8 cellular contexts compared by ENCODE assay signal in genomic region chr5:893137-893506, GRCh38. TPM values are rescaled to one million over a fixed set of nuclear protein-coding genes. Genes with fewer than 3 reads are reported as not detected.
DNase-seq lines count a peak whose midpoint lies in the region; ATAC-seq and TF ChIP-seq lines count a peak whose summit lies in the region.

No MANE protein-coding gene starts in this region.

- TF ChIP-seq CTCF in DOHH2 (IDR thresholded peaks at IDR 0.05; ENCODE audit: low read depth, low read length, poor library complexity, severe bottlenecking) = no peak
- no peak for TF ChIP-seq CTCF in HFF-Myc (IDR thresholded peaks at IDR 0.05; ENCODE audit: low read depth, low read length, missing control alignments)
- TF ChIP-seq CTCF in foreskin fibroblast (IDR thresholded peaks at IDR 0.05; ENCODE audit: low read depth, low read length) = no peak
- TF ChIP-seq CTCF in smooth muscle cell (IDR thresholded peaks at IDR 0.05; ENCODE audit: borderline replicate concordance, insufficient read depth, poor library complexity, severe bottlenecking) = no peak

- H3K9ac ChIP-seq in smooth muscle cell (ENCODE audit: low read depth) = peak overlapping the region; percentile 15

- H3K9me3 ChIP-seq in DOHH2 (ENCODE audit: control insufficient read depth, insufficient read depth, low read length) (no peaks in the 10 kb centered on the region), SJCRH30 (replicated peaks) (no peaks in the 10 kb centered on the region), smooth muscle cell (replicated peaks; ENCODE audit: low read depth) (no peaks in the 10 kb centered on the region)

- peaks cover 88% of the 10 kb centered on the region for H3K79me2 ChIP-seq in DOHH2 (ENCODE audit: control insufficient read depth, low read length)
- peaks cover 36% of the 10 kb centered on the region for H3K79me2 ChIP-seq in smooth muscle cell (ENCODE audit: low read depth)

- H3K4me3 ChIP-seq in DOHH2 (ENCODE audit: low read length) (peak overlapping the region; percentile 95), HFF-Myc (replicated peaks; ENCODE audit: low read depth, low read length) (peak overlapping the region; percentile 98), SJCRH30 (peak overlapping the region; percentile 91), foreskin fibroblast (ENCODE audit: low read depth in 1 of 2, low read length in 2 of 2) (peak overlapping the region; percentile 69 to 92), smooth muscle cell (peak overlapping the region; percentile 85)

- H3K4me1 ChIP-seq in DOHH2 (ENCODE audit: control insufficient read depth, low read length) (peaks cover 24% of the 10 kb centered on the region), SJCRH30 (no peaks in the 10 kb centered on the region), smooth muscle cell (ENCODE audit: low read depth) (peaks cover 15% of the 10 kb centered on the region)

- H3F3A ChIP-seq in DOHH2 (ENCODE audit: control insufficient read depth, insufficient read depth) (no peaks in the 10 kb centered on the region), smooth muscle cell (ENCODE audit: low read depth) (no peaks in the 10 kb centered on the region)

- H4K20me1 ChIP-seq in DOHH2 (ENCODE audit: control insufficient read depth, insufficient read depth, low read depth, low read length) = no peaks in the 10 kb centered on the region
- H4K20me1 ChIP-seq in smooth muscle cell (ENCODE audit: low read depth) = no peaks in the 10 kb centered on the region

- no peaks in the 10 kb centered on the region for H3K9me2 ChIP-seq in DOHH2 (replicated peaks; ENCODE audit: control insufficient read depth, low read length)

- H3K27ac ChIP-seq in DOHH2 (ENCODE audit: low read depth, low read length) = 0 out of 2 replicates have a peak overlapping the region, but pooled peaks have one; percentile 52
- peak overlapping the region; percentile 79 for H3K27ac ChIP-seq in SJCRH30
- no peak overlapping the region for H3K27ac ChIP-seq in smooth muscle cell (ENCODE audit: low read depth)

- H3K36me3 ChIP-seq in DOHH2 (ENCODE audit: control insufficient read depth, low read length) (peaks cover 77% of the 10 kb centered on the region), SJCRH30 (peaks cover 16% of the 10 kb centered on the region), smooth muscle cell (ENCODE audit: low read depth) (peaks cover 12% of the 10 kb centered on the region)

- DNase-seq in HFF-Myc (ENCODE audit: extremely low read depth, low read depth) (no peak), SJCRH30 (no peak), foreskin fibroblast (peak in 1 of 2 donors; percentile 5), smooth muscle cell (lab: John Stamatoyannopoulos, UW; ENCODE audit: unreplicated experiment) (no peak), AG08395 (ENCODE audit: low spot score) (no peak)
- DNase-seq in stimulated activated CD4-positive, alpha-beta T cell treated with anti-CD3 and anti-CD28 coated beads, Interleukin-1b, Interleukin-23, amount 100 ng/mL, for 48 hours = no peak

- H3K27me3 ChIP-seq in DOHH2 (ENCODE audit: control insufficient read depth, low read length) = no peaks in the 10 kb centered on the region
- no peaks in the 10 kb centered on the region for H3K27me3 ChIP-seq in SJCRH30
- H3K27me3 ChIP-seq in smooth muscle cell (ENCODE audit: low read depth) = no peaks in the 10 kb centered on the region

- H3K4me2 ChIP-seq in DOHH2 (ENCODE audit: low read length) (peak overlapping the region; percentile 80), smooth muscle cell (peak overlapping the region; percentile 95)

- WGBS in smooth muscle cell (ENCODE audit: low lambda C conversion rate) = 5% methylated on average over 7 of the region's 31 CpGs

- peak overlapping the region; percentile 78 for H2AFZ ChIP-seq in smooth muscle cell (ENCODE audit: low read depth)

- no peak for ATAC-seq in GM18870 (IDR thresholded peaks at IDR 0.05; ENCODE audit: unreplicated experiment)

RNA-seq across cellular contexts. Expression of gene TRIP13, which starts 0.4 kb away (rescaled TPM):
- 44.7 and 47.5 TPM in 2 replicates for total RNA-seq in SJCRH30 (2014; rRNA removed; shearing (Covaris generic))
- total RNA-seq in smooth muscle cell = 8.4 and 13.4 TPM in 2 replicates
- polyA plus RNA-seq in smooth muscle cell = 12.0 and 12.7 TPM in 2 replicates

RNA-seq across cellular contexts. Expression of gene BRD9, which starts 0.5 kb away (rescaled TPM):
- 16.9 and 19.9 TPM in 2 replicates for total RNA-seq in SJCRH30 (2014; rRNA removed; shearing (Covaris generic))
- total RNA-seq in smooth muscle cell = 14.7 and 17.1 TPM in 2 replicates
- 17.8 and 20.4 TPM in 2 replicates for polyA plus RNA-seq in smooth muscle cell

RNA-seq across cellular contexts. Expression of gene ZDHHC11, which starts 42.3 kb away (rescaled TPM):
- 0.94 and 2.1 TPM in 2 replicates for total RNA-seq in SJCRH30 (2014; rRNA removed; shearing (Covaris generic))
- 2.7 and 4.8 TPM in 2 replicates for total RNA-seq in smooth muscle cell
- polyA plus RNA-seq in smooth muscle cell = 1.7 and 5.5 TPM in 2 replicates
